22 cellular contexts compared by ENCODE assay signal in the genomic region with DNA sequence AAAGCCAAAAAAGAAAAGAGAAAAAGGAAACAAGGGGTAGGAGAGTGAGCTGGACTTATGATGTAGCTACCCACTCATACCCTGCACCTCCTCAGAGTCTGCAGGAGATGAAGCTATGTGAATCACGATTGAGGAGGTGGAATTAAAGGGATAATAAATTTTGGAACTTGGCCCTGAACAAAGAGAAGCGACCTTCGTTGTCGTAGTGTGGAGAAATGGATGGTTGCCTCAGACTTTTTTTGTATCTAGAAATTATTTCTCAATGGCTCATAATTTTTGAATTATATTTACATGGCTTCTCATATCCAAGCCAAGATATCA. TPM values are rescaled to one million over a fixed set of nuclear protein-coding genes. Genes with fewer than 3 reads are reported as not detected.
A peak's percentile ranks its signal among the peaks of the same experiment; 100 is the strongest.
DNase-seq lines count a peak whose midpoint lies in the region; ATAC-seq and TF ChIP-seq lines count a peak whose summit lies in the region.
"Had no signal": no experiment of that assay in that cellular context is flagged by ENCODE, and none has a peak within 500 bp of the region (broad histone marks: within the 10 kb centered on the region; RNA-seq: fewer than 3 reads in every experiment).

No MANE protein-coding gene starts in this region.

- peaks cover 3% of the 10 kb centered on the region; the same call in 1 of the 2 replicates for H3K4me1 Mint-ChIP-seq in WTC11

- H3K27ac ChIP-seq in VCaP (peak overlapping the region; percentile 96), mesenchymal stem cell (ENCODE audit: low read length, poor library complexity, severe bottlenecking) (no peak overlapping the region)
- H3K27ac ChIP-seq: cardiac muscle cell, gastrocnemius medialis, WERI-Rb-1 had no signal

- no peak overlapping the region for H3K14ac ChIP-seq in mesenchymal stem cell (ENCODE audit: low read length in 2 of 2)

- H2BK120ac ChIP-seq in mesenchymal stem cell (ENCODE audit: low read depth, low read length) = no peak overlapping the region

- H3K4me3 Mint-ChIP-seq in WTC11 = no peak overlapping the region
- H3K4me3 Mint-ChIP-seq: CD4-positive, alpha-beta T cell; dendritic cell treated with granulocyte-macrophage colony-stimulating factor and Interleukin-4, amounts not matched to agents 40 ng/mL and 50 ng/mL, for 4 days; HFFc6; T-cell had no signal

- no peak overlapping the region for H3K4ac ChIP-seq in mesenchymal stem cell (ENCODE audit: low read depth in 1 of 2, low read length in 2 of 2)

- POLR2A ChIA-PET in WTC11 (lab: Charles Lee) = no interaction called here

- no peak overlapping the region for H3K27ac Mint-ChIP-seq in WTC11
- H3K27ac Mint-ChIP-seq: CD4-positive, alpha-beta T cell; dendritic cell treated with granulocyte-macrophage colony-stimulating factor and Interleukin-4, amounts not matched to agents 40 ng/mL and 50 ng/mL, for 4 days; HFFc6; T-cell had no signal

- peak overlapping the region; percentile 75 for H3K9ac ChIP-seq in mesenchymal stem cell (ENCODE audit: low read length)

- H3K9me3 Mint-ChIP-seq in WTC11 = no peaks in the 10 kb centered on the region
- H3K9me3 Mint-ChIP-seq: CD4-positive, alpha-beta T cell; dendritic cell treated with granulocyte-macrophage colony-stimulating factor and Interleukin-4, amounts not matched to agents 40 ng/mL and 50 ng/mL, for 4 days; T-cell had no signal

- no peak overlapping the region for H3K4me2 ChIP-seq in mesenchymal stem cell (ENCODE audit: low read length, poor library complexity, severe bottlenecking)

- TF ChIP-seq CTCF in VCaP (conservative IDR thresholded peaks at IDR 0.05) = no peak
- TF ChIP-seq CTCF in WTC11 (IDR thresholded peaks at IDR 0.05) = no peak

- H2BK15ac ChIP-seq in mesenchymal stem cell (ENCODE audit: low read depth, poor library complexity, severe bottlenecking) = no peak overlapping the region

- DNase-seq in AG20443 (ENCODE audit: low spot score) (peak; percentile 48), EL (peak; percentile 21), mesenchymal stem cell (no peak), NCI-H510A (lab: John Stamatoyannopoulos, UW) (no peak), HCEC 1CT (no peak), WTC11 (ENCODE audit: low spot score) (no peak), T-helper 9 cell (no peak)
- DNase-seq: activated CD4-positive, alpha-beta T cell treated with anti-CD3 and anti-CD28 coated beads, Interleukin-2, amount 50 U/mL, for 4 hours; activated gamma-delta T cell; CD4-positive, alpha-beta T cell; gastrocnemius medialis; HFFc6; NCI-H1436; NCI-H526; occipital lobe; SIG-M5; T-cell; WERI-Rb-1 had no signal

- H3K18ac ChIP-seq in mesenchymal stem cell (ENCODE audit: low read depth in 1 of 2, low read length in 2 of 2) = no peak overlapping the region

- no peak overlapping the region for H2BK12ac ChIP-seq in mesenchymal stem cell (ENCODE audit: low read length in 2 of 2)

- H3K27me3 Mint-ChIP-seq in WTC11 (ENCODE audit: low read depth) = no peaks in the 10 kb centered on the region; the same call in 1 of the 2 replicates

- no peak overlapping the region for H4K8ac ChIP-seq in mesenchymal stem cell (ENCODE audit: low read length)

- no peaks in the 10 kb centered on the region for H3K36me3 ChIP-seq in mesenchymal stem cell (ENCODE audit: control insufficient read depth in 1 of 2, insufficient read depth in 2 of 2, low read depth in 1 of 2, low read length in 2 of 2)
- H3K36me3 ChIP-seq: cardiac muscle cell, gastrocnemius medialis, WERI-Rb-1 had no signal

- H2AFZ ChIP-seq in mesenchymal stem cell (ENCODE audit: low read depth, low read length) = no peak overlapping the region

- no peak overlapping the region for H3K23ac ChIP-seq in mesenchymal stem cell (ENCODE audit: low read length in 2 of 2)

- ATAC-seq in WTC11 = no peak
- ATAC-seq: gastrocnemius medialis, T-cell had no signal

- no peak overlapping the region for H4K91ac ChIP-seq in mesenchymal stem cell (ENCODE audit: low read length)

- CTCF ChIA-PET in WTC11 (lab: Charles Lee) = interaction anchor here (0.5 kb wide), 1 partner anchor 95 kb away, joined by 3 read pairs; no protein-coding TSS in a partner anchor

- H2BK5ac ChIP-seq in mesenchymal stem cell (ENCODE audit: low read depth, low read length, poor library complexity, severe bottlenecking) = no peak overlapping the region

- no peaks in the 10 kb centered on the region for H3K27me3 ChIP-seq in mesenchymal stem cell (ENCODE audit: control insufficient read depth in 1 of 2, insufficient read depth in 1 of 2, low read length in 2 of 2)
- H3K27me3 ChIP-seq: cardiac muscle cell, gastrocnemius medialis had no signal

- peak overlapping the region in 1 of 2 experiments; percentile 63 for H3K4me3 ChIP-seq in mesenchymal stem cell (ENCODE audit: insufficient read depth in 1 of 2, low read depth in 1 of 2, low read length in 2 of 2)
- H3K4me3 ChIP-seq: cardiac muscle cell, gastrocnemius medialis, lung had no signal

- H3K4me1 ChIP-seq in mesenchymal stem cell (ENCODE audit: control insufficient read depth, insufficient read depth, low read depth, low read length) = no peaks in the 10 kb centered on the region

- no peaks in the 10 kb centered on the region for H3K9me3 ChIP-seq in mesenchymal stem cell (ENCODE audit: control insufficient read depth, low read length)
- H3K9me3 ChIP-seq: gastrocnemius medialis had no signal

- no CpG with 5 or more reads among the region's 4 CpGs for WGBS in mesenchymal stem cell

- no peaks in the 10 kb centered on the region for H3K36me3 Mint-ChIP-seq in WTC11
- H3K36me3 Mint-ChIP-seq: T-cell had no signal

- H2AK5ac ChIP-seq in mesenchymal stem cell (ENCODE audit: low read length, severe bottlenecking) = no peak overlapping the region

- no peaks in the 10 kb centered on the region for H3K79me1 ChIP-seq in mesenchymal stem cell (replicated peaks; ENCODE audit: low read length, poor library complexity, severe bottlenecking)

TF ChIP-seq in WTC11, 78 proteins besides CTCF, POLR2A, EP300 and RAD21:
- TF ChIP-seq FOXP1 (CRISPR knock-in tag; IDR thresholded peaks at IDR 0.05; ENCODE audit: borderline replicate concordance) = no peak
- no peak for TF ChIP-seq ZNF416 (CRISPR knock-in tag; IDR thresholded peaks at IDR 0.05)
- no peak for TF ChIP-seq HMGA2 (CRISPR knock-in tag; IDR thresholded peaks at IDR 0.05)
- TF ChIP-seq NR1H2 (CRISPR knock-in tag; IDR thresholded peaks at IDR 0.05) = no peak
- TF ChIP-seq MXD4 (CRISPR knock-in tag; IDR thresholded peaks at IDR 0.05; ENCODE audit: borderline replicate concordance) = no peak
- TF ChIP-seq OVOL2 (CRISPR knock-in tag; IDR thresholded peaks at IDR 0.05; ENCODE audit: borderline replicate concordance) = no peak
- TF ChIP-seq, protein P1, sequence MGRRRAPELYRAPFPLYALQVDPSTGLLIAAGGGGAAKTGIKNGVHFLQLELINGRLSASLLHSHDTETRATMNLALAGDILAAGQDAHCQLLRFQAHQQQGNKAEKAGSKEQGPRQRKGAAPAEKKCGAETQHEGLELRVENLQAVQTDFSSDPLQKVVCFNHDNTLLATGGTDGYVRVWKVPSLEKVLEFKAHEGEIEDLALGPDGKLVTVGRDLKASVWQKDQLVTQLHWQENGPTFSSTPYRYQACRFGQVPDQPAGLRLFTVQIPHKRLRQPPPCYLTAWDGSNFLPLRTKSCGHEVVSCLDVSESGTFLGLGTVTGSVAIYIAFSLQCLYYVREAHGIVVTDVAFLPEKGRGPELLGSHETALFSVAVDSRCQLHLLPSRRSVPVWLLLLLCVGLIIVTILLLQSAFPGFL (CRISPR knock-in tag; IDR thresholded peaks at IDR 0.05; ENCODE audit: borderline replicate concordance) = no peak
- TF ChIP-seq, protein P2, sequence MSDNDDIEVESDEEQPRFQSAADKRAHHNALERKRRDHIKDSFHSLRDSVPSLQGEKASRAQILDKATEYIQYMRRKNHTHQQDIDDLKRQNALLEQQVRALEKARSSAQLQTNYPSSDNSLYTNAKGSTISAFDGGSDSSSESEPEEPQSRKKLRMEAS (CRISPR knock-in tag; IDR thresholded peaks at IDR 0.05) = no peak

RNA-seq across cellular contexts. Expression of a gene that starts 37.8 kb away (rescaled TPM):
- 10.2 TPM for polyA plus RNA-seq in mesenchymal stem cell (2013, experiment 1 of 2)
- polyA plus RNA-seq in mesenchymal stem cell (2013, experiment 2 of 2) = 9.6 TPM
- total RNA-seq in WTC11 (2021) = 10.9 to 14.3 TPM (median 11.6 TPM) in 3 replicates

Comparison
In these comparisons a context has a peak if more than half of its experiments do, and no peak if none do; other contexts are left out.
1. DNase-seq: peak in AG20443 (single experiment) and EL (single experiment); none in mesenchymal stem cell (single experiment), NCI-H510A (single experiment), HCEC 1CT (single experiment), WTC11 (single experiment) and T-helper 9 cell (single experiment).